ENCODE assay signal across 21 cellular contexts in genomic region chr22:27163162-27164137, GRCh38.
"Had no signal": no experiment of that assay in that cellular context is flagged by ENCODE, and none has a peak within 500 bp of the region (broad histone marks: within the 10 kb centered on the region; RNA-seq: fewer than 3 reads in every experiment).

No MANE protein-coding gene starts in this region.

- H3K27me3 ChIP-seq: gastroesophageal sphincter, neutrophil, right lobe of liver, thyroid gland, uterus had no signal

- H3K36me3 ChIP-seq: esophagus squamous epithelium, gastroesophageal sphincter, neutrophil, right lobe of liver, suprapubic skin, thyroid gland, uterus had no signal

- H3K4me1 ChIP-seq: esophagus squamous epithelium, gastroesophageal sphincter, psoas muscle, right lobe of liver, suprapubic skin, uterus had no signal

- H3K4me3 ChIP-seq: esophagus squamous epithelium, gastroesophageal sphincter, lung, psoas muscle, right lobe of liver, suprapubic skin, thyroid gland, uterus had no signal

- DNase-seq: esophagus squamous epithelium; foreskin fibroblast; glutamatergic neuron; left cardiac atrium; left ventricle myocardium superior; mesendoderm; naive thymus-derived CD4-positive, alpha-beta T cell; nephron progenitor cell; psoas muscle; retina; right lobe of liver; stimulated activated CD4-positive, alpha-beta T cell treated with anti-CD3 and anti-CD28 coated beads, Interleukin-4, amount 100 ng/mL, for 1 hour; stimulated activated CD8-positive, alpha-beta memory T cell treated with anti-CD3 and anti-CD28 coated beads, Interleukin-4, amount 100 ng/mL, for 48 hours; stimulated activated naive CD8-positive, alpha-beta T cell treated with anti-CD3 and anti-CD28 coated beads, Interleukin-15, Interleukin-2, amounts not matched to agents 100 U/mL and 50 U/mL, for 24 hours; thyroid gland; uterus had no signal

- H3K27ac ChIP-seq: esophagus squamous epithelium, gastroesophageal sphincter, neutrophil, psoas muscle, right lobe of liver, suprapubic skin, thyroid gland, uterus had no signal

- ATAC-seq: gastroesophageal sphincter; left cardiac atrium; left ventricle myocardium superior; naive thymus-derived CD4-positive, alpha-beta T cell; psoas muscle; right lobe of liver; stimulated activated effector memory CD8-positive, alpha-beta T cell treated with anti-CD3 and anti-CD28 coated beads, Interleukin-12 subunit alpha, Interleukin-12 subunit beta, amount 100 ng/mL, for 72 hours; stimulated activated naive CD8-positive, alpha-beta T cell treated with anti-CD3 and anti-CD28 coated beads, Interleukin-15, Interleukin-2, amounts not matched to agents 100 U/mL and 50 U/mL, for 24 hours had no signal

- H3K9me3 ChIP-seq: esophagus squamous epithelium, gastroesophageal sphincter, neutrophil, psoas muscle, right lobe of liver, suprapubic skin, thyroid gland, uterus had no signal
